ENCODE assay signal across 1 cellular context in the genomic region with DNA sequence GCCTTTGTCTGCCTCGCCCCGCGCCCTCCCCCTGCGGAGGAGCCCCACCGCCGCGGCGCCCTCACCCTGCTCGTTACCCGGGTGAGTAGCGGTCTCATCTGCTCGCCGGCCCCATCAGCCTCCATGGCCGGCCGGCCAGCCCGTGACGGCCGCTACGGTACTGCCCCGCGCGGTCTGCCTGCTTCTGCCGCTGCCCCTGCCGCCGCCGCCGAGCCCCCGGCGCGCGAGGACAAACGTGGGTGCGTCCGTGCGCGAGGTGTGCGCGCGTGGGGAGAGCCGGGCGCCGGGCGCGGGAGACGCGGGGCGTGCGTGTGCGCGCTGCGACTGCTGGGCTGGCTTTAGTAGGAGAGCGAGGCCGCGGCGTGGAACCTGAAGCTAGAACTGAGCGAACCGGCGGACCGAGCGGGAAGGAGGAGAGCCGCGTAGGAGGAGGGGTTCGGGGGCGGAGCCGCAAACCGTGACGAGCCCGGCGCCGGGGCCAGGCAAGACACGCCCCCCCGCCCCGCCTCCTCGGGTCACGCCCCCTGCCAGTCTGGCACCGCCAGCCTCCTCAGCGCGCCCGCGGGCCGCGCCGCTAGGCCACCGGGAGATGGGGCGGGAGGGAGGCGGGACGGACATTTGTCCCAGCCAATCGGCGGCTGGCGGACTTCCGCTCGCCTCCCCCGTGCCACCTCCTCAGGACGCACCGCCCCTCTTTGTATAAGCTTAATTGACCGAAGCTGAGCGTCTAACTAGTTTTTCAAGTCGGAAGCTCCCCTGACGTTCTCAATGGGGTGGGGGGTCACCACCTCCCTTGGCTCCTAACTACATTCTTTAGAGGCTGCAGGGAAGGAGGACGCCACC.
A peak's percentile ranks its signal among the peaks of the same experiment; 100 is the strongest.
TF ChIP-seq lines count a peak whose summit lies in the region.

A gene (minus strand): TSS at position 383 of the 843 bp plus-strand sequence. CDS start 258 bp downstream, at position 125.

TF ChIP-seq in HepG2, 621 proteins besides CTCF, POLR2A, EP300 and RAD21 (continued from another document and continues in another):
- TF ChIP-seq, protein P1, sequence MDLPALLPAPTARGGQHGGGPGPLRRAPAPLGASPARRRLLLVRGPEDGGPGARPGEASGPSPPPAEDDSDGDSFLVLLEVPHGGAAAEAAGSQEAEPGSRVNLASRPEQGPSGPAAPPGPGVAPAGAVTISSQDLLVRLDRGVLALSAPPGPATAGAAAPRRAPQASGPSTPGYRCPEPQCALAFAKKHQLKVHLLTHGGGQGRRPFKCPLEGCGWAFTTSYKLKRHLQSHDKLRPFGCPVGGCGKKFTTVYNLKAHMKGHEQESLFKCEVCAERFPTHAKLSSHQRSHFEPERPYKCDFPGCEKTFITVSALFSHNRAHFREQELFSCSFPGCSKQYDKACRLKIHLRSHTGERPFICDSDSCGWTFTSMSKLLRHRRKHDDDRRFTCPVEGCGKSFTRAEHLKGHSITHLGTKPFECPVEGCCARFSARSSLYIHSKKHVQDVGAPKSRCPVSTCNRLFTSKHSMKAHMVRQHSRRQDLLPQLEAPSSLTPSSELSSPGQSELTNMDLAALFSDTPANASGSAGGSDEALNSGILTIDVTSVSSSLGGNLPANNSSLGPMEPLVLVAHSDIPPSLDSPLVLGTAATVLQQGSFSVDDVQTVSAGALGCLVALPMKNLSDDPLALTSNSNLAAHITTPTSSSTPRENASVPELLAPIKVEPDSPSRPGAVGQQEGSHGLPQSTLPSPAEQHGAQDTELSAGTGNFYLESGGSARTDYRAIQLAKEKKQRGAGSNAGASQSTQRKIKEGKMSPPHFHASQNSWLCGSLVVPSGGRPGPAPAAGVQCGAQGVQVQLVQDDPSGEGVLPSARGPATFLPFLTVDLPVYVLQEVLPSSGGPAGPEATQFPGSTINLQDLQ (CRISPR knock-in tag; IDR thresholded peaks at IDR 0.05) = peak; percentile 74; the same call in 1 of the 2 replicates
- TF ChIP-seq MTA1 (CRISPR knock-in tag; IDR thresholded peaks at IDR 0.05; ENCODE audit: borderline replicate concordance) (peak; percentile 57; the same call in 1 of the 2 replicates), SIN3A (IDR thresholded peaks at IDR 0.05; ENCODE audit: borderline replicate concordance, low read depth, low read length) (peak; percentile 78; the same call in 1 of the 2 replicates), NFYB (CRISPR knock-in tag; IDR thresholded peaks at IDR 0.05) (peak; percentile 90), ZFP82 (CRISPR knock-in tag; IDR thresholded peaks at IDR 0.05; ENCODE audit: borderline replicate concordance) (0 out of 2 replicates have a peak, but pooled peaks have one; percentile 55), PTBP1 (IDR thresholded peaks at IDR 0.05; ENCODE audit: low read depth, low read length, poor library complexity, severe bottlenecking) (no peak), SALL1 (CRISPR knock-in tag; IDR thresholded peaks at IDR 0.05) (peak; percentile 87), ZNF451 (CRISPR knock-in tag; IDR thresholded peaks at IDR 0.05) (peak; percentile 92; the same call in 1 of the 2 replicates), NR2C2 (CRISPR knock-in tag; IDR thresholded peaks at IDR 0.05; ENCODE audit: borderline replicate concordance) (peak; percentile 54), KLF16 (CRISPR knock-in tag; IDR thresholded peaks at IDR 0.05) (peak; percentile 59 to 78; a peak in 2 of 4 replicates), BRD4 (CRISPR knock-in tag; IDR thresholded peaks at IDR 0.05) (peak; percentile 45; the same call in 1 of the 2 replicates), HMG20A (CRISPR knock-in tag; IDR thresholded peaks at IDR 0.05; ENCODE audit: borderline replicate concordance) (no peak), ZNF230 (CRISPR knock-in tag; IDR thresholded peaks at IDR 0.05) (peak; percentile 35; the same call in 1 of the 2 replicates), ZMAT3 (CRISPR knock-in tag; conservative IDR thresholded peaks at IDR 0.05) (no peak), ZNF317 (CRISPR knock-in tag; IDR thresholded peaks at IDR 0.05) (0 out of 2 replicates have a peak, but pooled peaks have one; percentile 2), ZNF460 (CRISPR knock-in tag; IDR thresholded peaks at IDR 0.05; ENCODE audit: borderline replicate concordance) (no peak), SNAI1 (CRISPR knock-in tag; IDR thresholded peaks at IDR 0.05; ENCODE audit: borderline replicate concordance) (no peak), PHF8 (CRISPR knock-in tag; IDR thresholded peaks at IDR 0.05) (peak; percentile 57; the same call in 1 of the 2 replicates), KAT8 (CRISPR knock-in tag; IDR thresholded peaks at IDR 0.05) (peak; percentile 43; the same call in 1 of the 2 replicates), TEAD2 (CRISPR knock-in tag; IDR thresholded peaks at IDR 0.05) (0 out of 2 replicates have a peak, but pooled peaks have one; percentile 53), NFRKB (IDR thresholded peaks at IDR 0.05) (no peak)
- TF ChIP-seq, protein P2, sequence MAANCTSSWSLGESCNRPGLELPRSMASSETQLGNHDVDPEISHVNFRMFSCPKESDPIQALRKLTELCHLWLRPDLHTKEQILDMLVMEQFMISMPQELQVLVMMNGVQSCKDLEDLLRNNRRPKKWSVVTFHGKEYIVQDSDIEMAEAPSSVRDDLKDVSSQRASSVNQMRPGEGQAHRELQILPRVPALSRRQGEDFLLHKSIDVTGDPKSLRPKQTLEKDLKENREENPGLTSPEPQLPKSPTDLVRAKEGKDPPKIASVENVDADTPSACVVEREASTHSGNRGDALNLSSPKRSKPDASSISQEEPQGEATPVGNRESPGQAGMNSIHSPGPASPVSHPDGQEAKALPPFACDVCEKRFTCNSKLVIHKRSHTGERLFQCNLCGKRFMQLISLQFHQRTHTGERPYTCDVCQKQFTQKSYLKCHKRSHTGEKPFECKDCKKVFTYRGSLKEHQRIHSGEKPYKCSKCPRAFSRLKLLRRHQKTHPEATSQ (CRISPR knock-in tag; IDR thresholded peaks at IDR 0.05; ENCODE audit: borderline replicate concordance) = 0 out of 2 replicates have a peak, but pooled peaks have one; percentile 40
- TF ChIP-seq, protein P3, sequence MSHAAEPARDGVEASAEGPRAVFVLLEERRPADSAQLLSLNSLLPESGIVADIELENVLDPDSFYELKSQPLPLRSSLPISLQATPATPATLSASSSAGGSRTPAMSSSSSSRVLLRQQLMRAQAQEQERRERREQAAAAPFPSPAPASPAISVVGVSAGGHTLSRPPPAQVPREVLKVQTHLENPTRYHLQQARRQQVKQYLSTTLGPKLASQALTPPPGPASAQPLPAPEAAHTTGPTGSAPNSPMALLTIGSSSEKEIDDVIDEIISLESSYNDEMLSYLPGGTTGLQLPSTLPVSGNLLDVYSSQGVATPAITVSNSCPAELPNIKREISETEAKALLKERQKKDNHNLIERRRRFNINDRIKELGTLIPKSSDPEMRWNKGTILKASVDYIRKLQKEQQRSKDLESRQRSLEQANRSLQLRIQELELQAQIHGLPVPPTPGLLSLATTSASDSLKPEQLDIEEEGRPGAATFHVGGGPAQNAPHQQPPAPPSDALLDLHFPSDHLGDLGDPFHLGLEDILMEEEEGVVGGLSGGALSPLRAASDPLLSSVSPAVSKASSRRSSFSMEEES (CRISPR knock-in tag; IDR thresholded peaks at IDR 0.05) = peak; percentile 9; the same call in 1 of the 2 replicates
- TF ChIP-seq, protein P4, sequence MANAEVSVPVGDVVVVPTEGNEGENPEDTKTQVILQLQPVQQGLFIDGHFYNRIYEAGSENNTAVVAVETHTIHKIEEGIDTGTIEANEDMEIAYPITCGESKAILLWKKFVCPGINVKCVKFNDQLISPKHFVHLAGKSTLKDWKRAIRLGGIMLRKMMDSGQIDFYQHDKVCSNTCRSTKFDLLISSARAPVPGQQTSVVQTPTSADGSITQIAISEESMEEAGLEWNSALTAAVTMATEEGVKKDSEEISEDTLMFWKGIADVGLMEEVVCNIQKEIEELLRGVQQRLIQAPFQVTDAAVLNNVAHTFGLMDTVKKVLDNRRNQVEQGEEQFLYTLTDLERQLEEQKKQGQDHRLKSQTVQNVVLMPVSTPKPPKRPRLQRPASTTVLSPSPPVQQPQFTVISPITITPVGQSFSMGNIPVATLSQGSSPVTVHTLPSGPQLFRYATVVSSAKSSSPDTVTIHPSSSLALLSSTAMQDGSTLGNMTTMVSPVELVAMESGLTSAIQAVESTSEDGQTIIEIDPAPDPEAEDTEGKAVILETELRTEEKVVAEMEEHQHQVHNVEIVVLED (CRISPR knock-in tag; IDR thresholded peaks at IDR 0.05; ENCODE audit: borderline replicate concordance) = peak; percentile 43
- TF ChIP-seq, protein P5, sequence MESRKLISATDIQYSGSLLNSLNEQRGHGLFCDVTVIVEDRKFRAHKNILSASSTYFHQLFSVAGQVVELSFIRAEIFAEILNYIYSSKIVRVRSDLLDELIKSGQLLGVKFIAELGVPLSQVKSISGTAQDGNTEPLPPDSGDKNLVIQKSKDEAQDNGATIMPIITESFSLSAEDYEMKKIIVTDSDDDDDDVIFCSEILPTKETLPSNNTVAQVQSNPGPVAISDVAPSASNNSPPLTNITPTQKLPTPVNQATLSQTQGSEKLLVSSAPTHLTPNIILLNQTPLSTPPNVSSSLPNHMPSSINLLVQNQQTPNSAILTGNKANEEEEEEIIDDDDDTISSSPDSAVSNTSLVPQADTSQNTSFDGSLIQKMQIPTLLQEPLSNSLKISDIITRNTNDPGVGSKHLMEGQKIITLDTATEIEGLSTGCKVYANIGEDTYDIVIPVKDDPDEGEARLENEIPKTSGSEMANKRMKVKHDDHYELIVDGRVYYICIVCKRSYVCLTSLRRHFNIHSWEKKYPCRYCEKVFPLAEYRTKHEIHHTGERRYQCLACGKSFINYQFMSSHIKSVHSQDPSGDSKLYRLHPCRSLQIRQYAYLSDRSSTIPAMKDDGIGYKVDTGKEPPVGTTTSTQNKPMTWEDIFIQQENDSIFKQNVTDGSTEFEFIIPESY (CRISPR knock-in tag; IDR thresholded peaks at IDR 0.05) = no peak
- TF ChIP-seq, protein P6, sequence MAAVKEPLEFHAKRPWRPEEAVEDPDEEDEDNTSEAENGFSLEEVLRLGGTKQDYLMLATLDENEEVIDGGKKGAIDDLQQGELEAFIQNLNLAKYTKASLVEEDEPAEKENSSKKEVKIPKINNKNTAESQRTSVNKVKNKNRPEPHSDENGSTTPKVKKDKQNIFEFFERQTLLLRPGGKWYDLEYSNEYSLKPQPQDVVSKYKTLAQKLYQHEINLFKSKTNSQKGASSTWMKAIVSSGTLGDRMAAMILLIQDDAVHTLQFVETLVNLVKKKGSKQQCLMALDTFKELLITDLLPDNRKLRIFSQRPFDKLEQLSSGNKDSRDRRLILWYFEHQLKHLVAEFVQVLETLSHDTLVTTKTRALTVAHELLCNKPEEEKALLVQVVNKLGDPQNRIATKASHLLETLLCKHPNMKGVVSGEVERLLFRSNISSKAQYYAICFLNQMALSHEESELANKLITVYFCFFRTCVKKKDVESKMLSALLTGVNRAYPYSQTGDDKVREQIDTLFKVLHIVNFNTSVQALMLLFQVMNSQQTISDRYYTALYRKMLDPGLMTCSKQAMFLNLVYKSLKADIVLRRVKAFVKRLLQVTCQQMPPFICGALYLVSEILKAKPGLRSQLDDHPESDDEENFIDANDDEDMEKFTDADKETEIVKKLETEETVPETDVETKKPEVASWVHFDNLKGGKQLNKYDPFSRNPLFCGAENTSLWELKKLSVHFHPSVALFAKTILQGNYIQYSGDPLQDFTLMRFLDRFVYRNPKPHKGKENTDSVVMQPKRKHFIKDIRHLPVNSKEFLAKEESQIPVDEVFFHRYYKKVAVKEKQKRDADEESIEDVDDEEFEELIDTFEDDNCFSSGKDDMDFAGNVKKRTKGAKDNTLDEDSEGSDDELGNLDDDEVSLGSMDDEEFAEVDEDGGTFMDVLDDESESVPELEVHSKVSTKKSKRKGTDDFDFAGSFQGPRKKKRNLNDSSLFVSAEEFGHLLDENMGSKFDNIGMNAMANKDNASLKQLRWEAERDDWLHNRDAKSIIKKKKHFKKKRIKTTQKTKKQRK (IDR thresholded peaks at IDR 0.05; ENCODE audit: low read length) = no peak
- TF ChIP-seq, protein P7, sequence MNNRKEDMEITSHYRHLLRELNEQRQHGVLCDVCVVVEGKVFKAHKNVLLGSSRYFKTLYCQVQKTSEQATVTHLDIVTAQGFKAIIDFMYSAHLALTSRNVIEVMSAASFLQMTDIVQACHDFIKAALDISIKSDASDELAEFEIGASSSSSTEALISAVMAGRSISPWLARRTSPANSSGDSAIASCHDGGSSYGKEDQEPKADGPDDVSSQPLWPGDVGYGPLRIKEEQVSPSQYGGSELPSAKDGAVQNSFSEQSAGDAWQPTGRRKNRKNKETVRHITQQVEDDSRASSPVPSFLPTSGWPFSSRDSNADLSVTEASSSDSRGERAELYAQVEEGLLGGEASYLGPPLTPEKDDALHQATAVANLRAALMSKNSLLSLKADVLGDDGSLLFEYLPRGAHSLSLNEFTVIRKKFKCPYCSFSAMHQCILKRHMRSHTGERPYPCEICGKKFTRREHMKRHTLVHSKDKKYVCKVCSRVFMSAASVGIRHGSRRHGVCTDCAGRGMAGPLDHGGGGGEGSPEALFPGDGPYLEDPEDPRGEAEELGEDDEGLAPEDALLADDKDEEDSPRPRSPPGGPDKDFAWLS (CRISPR knock-in tag; IDR thresholded peaks at IDR 0.05; ENCODE audit: borderline replicate concordance) = 0 out of 2 replicates have a peak, but pooled peaks have one; percentile 5
- TF ChIP-seq, protein P8, sequence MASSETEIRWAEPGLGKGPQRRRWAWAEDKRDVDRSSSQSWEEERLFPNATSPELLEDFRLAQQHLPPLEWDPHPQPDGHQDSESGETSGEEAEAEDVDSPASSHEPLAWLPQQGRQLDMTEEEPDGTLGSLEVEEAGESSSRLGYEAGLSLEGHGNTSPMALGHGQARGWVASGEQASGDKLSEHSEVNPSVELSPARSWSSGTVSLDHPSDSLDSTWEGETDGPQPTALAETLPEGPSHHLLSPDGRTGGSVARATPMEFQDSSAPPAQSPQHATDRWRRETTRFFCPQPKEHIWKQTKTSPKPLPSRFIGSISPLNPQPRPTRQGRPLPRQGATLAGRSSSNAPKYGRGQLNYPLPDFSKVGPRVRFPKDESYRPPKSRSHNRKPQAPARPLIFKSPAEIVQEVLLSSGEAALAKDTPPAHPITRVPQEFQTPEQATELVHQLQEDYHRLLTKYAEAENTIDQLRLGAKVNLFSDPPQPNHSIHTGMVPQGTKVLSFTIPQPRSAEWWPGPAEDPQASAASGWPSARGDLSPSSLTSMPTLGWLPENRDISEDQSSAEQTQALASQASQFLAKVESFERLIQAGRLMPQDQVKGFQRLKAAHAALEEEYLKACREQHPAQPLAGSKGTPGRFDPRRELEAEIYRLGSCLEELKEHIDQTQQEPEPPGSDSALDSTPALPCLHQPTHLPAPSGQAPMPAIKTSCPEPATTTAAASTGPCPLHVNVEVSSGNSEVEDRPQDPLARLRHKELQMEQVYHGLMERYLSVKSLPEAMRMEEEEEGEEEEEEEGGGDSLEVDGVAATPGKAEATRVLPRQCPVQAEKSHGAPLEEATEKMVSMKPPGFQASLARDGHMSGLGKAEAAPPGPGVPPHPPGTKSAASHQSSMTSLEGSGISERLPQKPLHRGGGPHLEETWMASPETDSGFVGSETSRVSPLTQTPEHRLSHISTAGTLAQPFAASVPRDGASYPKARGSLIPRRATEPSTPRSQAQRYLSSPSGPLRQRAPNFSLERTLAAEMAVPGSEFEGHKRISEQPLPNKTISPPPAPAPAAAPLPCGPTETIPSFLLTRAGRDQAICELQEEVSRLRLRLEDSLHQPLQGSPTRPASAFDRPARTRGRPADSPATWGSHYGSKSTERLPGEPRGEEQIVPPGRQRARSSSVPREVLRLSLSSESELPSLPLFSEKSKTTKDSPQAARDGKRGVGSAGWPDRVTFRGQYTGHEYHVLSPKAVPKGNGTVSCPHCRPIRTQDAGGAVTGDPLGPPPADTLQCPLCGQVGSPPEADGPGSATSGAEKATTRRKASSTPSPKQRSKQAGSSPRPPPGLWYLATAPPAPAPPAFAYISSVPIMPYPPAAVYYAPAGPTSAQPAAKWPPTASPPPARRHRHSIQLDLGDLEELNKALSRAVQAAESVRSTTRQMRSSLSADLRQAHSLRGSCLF (CRISPR knock-in tag; IDR thresholded peaks at IDR 0.05; ENCODE audit: borderline replicate concordance) = no peak
